In genomic region chr3:48897401-48898376, GRCh38 we compare ENCODE assay signal across 8 cellular contexts. TPM values are rescaled to one million over a fixed set of nuclear protein-coding genes. Genes with fewer than 3 reads are reported as not detected.
DNase-seq lines count a peak whose midpoint lies in the region; ATAC-seq and TF ChIP-seq lines count a peak whose summit lies in the region.

No MANE protein-coding gene starts in this region.

- peaks cover 12% of the 10 kb centered on the region for H3K4me1 ChIP-seq in SJSA1 (replicated peaks)
- H3K4me1 ChIP-seq in esophagus squamous epithelium = peaks cover 9 to 24% (median 18%) of the 10 kb centered on the region in 3 donors
- peaks cover 4% of the 10 kb centered on the region for H3K4me1 ChIP-seq in foreskin keratinocyte

- no peaks in the 10 kb centered on the region for H3K27me3 ChIP-seq in SJSA1 (replicated peaks)
- no peaks in the 10 kb centered on the region for H3K27me3 ChIP-seq in esophagus squamous epithelium
- H3K27me3 ChIP-seq in foreskin keratinocyte = no peaks in the 10 kb centered on the region

- no peaks in the 10 kb centered on the region for H3K36me3 Mint-ChIP-seq in osteocyte (ENCODE audit: unreplicated experiment)

- ATAC-seq in HG03378 (IDR thresholded peaks at IDR 0.05; ENCODE audit: unreplicated experiment) = no peak
- no peak for ATAC-seq in foreskin keratinocyte

- intact Hi-C loops in esophagus squamous epithelium (cut with DNase I) = no loop called here

- H3K27me3 Mint-ChIP-seq in osteocyte (ENCODE audit: unreplicated experiment) = no peaks in the 10 kb centered on the region

- 36 to 40% methylated on average over 16 of the region's 17 CpGs for WGBS in esophagus squamous epithelium, 2 donors

- no peaks in the 10 kb centered on the region for H3K9me3 Mint-ChIP-seq in osteocyte (ENCODE audit: unreplicated experiment)

- H3K36me3 ChIP-seq in SJSA1 (no peaks in the 10 kb centered on the region), esophagus squamous epithelium (no peaks in the 10 kb centered on the region)

- H3K27ac Mint-ChIP-seq in osteocyte (ENCODE audit: unreplicated experiment) = peak overlapping the region; percentile 87

- H3K4me3 ChIP-seq in SJSA1 (peak overlapping the region; percentile 54), esophagus squamous epithelium (peak overlapping the region; percentile 71 to 87 (median 76))

- H3K4me3 Mint-ChIP-seq in osteocyte (ENCODE audit: unreplicated experiment) = peak overlapping the region; percentile 92

- H3K27ac ChIP-seq in SJSA1 (no peak overlapping the region), esophagus squamous epithelium (peak overlapping the region in 3 of 4 donors; percentile 84 to 89 (median 85)), foreskin keratinocyte (no peak overlapping the region)

- H3K9me3 ChIP-seq in SJSA1 (replicated peaks) (no peaks in the 10 kb centered on the region), esophagus squamous epithelium (no peaks in the 10 kb centered on the region)

- H3K4me1 Mint-ChIP-seq in osteocyte (ENCODE audit: unreplicated experiment) = peaks cover 24% of the 10 kb centered on the region

- DNase-seq in stimulated activated CD4-positive, alpha-beta T cell treated with anti-CD3 and anti-CD28 coated beads, Interleukin-4, amount 100 ng/mL, for 24 hours = peak; percentile 5
- DNase-seq in stimulated activated CD4-positive, alpha-beta T cell treated with anti-CD3 and anti-CD28 coated beads, Interleukin-1b, Interleukin-23, amount 100 ng/mL, for 48 hours = no peak
- no peak for DNase-seq in SJSA1 (ENCODE audit: low read depth in 1 of 2, low spot score in 2 of 2)
- no peak for DNase-seq in esophagus squamous epithelium (lab: John Stamatoyannopoulos, UW)
- DNase-seq in osteocyte (ENCODE audit: extremely low spot score, unreplicated experiment) = no peak
- no peak for DNase-seq in NOMO-1 treated with dmso at 0.1 percent for 144 hours (lab: John Stamatoyannopoulos, UW; ENCODE audit: unreplicated experiment)
- no peak for DNase-seq in foreskin keratinocyte

- TF ChIP-seq CTCF in esophagus squamous epithelium (IDR thresholded peaks at IDR 0.05) = no peak
- no peak for TF ChIP-seq CTCF in osteocyte (IDR thresholded peaks at IDR 0.05)
- TF ChIP-seq CTCF in foreskin keratinocyte (conservative IDR thresholded peaks at IDR 0.05) = no peak

- TF ChIP-seq POLR2A in esophagus squamous epithelium (IDR thresholded peaks at IDR 0.05) = no peak

RNA-seq across cellular contexts. Expression of gene SLC25A20, which starts 1.0 kb away (rescaled TPM):
- total RNA-seq in SJSA1 (2014; rRNA removed; shearing (Covaris generic)) = 21.9 and 32.6 TPM in 2 replicates
- total RNA-seq in esophagus squamous epithelium (10 to 100 TPM in 2 of 4 donors, 1 to 10 TPM in 2; 4.2 to 19.6 (median 11.7) TPM), osteocyte (12.4 and 13.3 TPM in 2 replicates), foreskin keratinocyte (9.7 and 12.9 TPM in 2 replicates)
- polyA plus RNA-seq in foreskin keratinocyte = 8.9 and 10.1 TPM in 2 replicates

RNA-seq across cellular contexts. Expression of gene ARIH2, which starts 21.0 kb away (rescaled TPM):
- 85.5 and 93.4 TPM in 2 replicates for total RNA-seq in SJSA1 (2014; rRNA removed; shearing (Covaris generic))
- total RNA-seq in esophagus squamous epithelium (10 to 100 TPM; 54.0 to 74.2 (median 71.3) TPM), osteocyte (82.5 and 97.2 TPM in 2 replicates), foreskin keratinocyte (66.0 and 72.3 TPM in 2 replicates)
- 28.9 and 35.6 TPM in 2 replicates for polyA plus RNA-seq in foreskin keratinocyte

RNA-seq across cellular contexts. Expression of gene PRKAR2A, which starts 50.0 kb away (rescaled TPM):
- total RNA-seq in SJSA1 (2014; rRNA removed; shearing (Covaris generic)) = 16.9 and 26.9 TPM in 2 replicates
- total RNA-seq in esophagus squamous epithelium (10 to 100 TPM; 25.4 to 51.6 (median 35.3) TPM), osteocyte (61.6 and 61.8 TPM in 2 replicates), foreskin keratinocyte (44.3 and 50.7 TPM in 2 replicates)
- polyA plus RNA-seq in foreskin keratinocyte = 9.5 and 12.2 TPM in 2 replicates

Comparison
In these comparisons a context has a peak if more than half of its experiments do, and no peak if none do; other contexts are left out.
1. H3K27ac ChIP-seq: peak in esophagus squamous epithelium (3 of 4); none in SJSA1 (single experiment) and foreskin keratinocyte (single experiment).